Comparison of ENCODE assay signal across 8 cellular contexts in the genomic region with DNA sequence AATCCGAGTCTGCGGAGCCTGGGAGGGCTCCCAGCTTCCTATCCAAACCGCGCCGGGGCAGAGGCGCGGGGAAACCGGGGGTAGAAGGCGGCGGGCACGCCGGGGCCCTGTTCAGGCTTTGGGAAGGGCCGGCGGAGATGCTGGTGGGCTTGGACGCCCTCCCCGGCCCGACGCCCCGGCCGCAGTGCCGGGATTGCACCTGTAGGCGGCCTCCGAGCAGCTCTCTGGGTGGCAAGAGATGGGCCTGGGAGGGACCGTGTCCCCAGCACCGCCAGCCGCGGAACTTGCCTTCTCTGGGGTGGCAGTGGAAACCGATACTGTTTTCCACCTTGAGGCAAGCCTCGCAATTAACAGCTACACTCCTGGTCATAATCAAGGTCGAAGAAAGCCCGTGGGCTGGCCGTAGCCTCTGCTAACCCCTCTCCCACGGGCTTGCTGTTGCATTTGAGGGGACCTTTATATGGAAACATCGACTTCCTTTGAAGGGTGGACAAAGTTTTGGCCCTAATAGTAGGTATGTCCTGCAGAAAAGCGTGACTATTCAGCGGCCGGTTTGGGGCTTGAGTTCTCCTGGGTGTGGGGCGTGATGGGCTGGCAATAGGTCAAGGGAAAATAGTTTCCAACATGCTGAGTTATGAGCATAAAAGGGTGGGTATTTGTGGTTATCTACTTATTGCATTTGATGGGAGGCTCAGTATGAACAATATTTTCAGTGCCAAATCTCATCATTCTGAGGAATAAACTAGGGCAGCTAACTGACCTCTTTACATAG. TPM values are rescaled to one million over a fixed set of nuclear protein-coding genes. Genes with fewer than 3 reads are reported as not detected.
DNase-seq lines count a peak whose midpoint lies in the region; ATAC-seq, FAIRE-seq and TF ChIP-seq lines count a peak whose summit lies in the region.

No MANE protein-coding gene starts in this region.

- H3K4me1 Mint-ChIP-seq in natural killer cell: peaks cover 23 to 40% of the 10 kb centered on the region in 2 donors

- intact Hi-C loops in natural killer cell (cut with micrococcal nuclease): loop anchor here (5.0 to 10.0 kb wide), 3 partner anchors 118 to 240 kb away; a partner anchor contains a TSS

- H3K9me3 Mint-ChIP-seq in natural killer cell: no peaks in the 10 kb centered on the region

- H3K36me3 Mint-ChIP-seq in natural killer cell: no peaks in the 10 kb centered on the region

- peaks cover 22 to 23% of the 10 kb centered on the region in 2 donors for H3K27me3 Mint-ChIP-seq in natural killer cell (ENCODE audit: low read depth in 2 of 2)

- ATAC-seq in HG03175 (IDR thresholded peaks at IDR 0.05; ENCODE audit: unreplicated experiment): peak; percentile 53
- ATAC-seq in natural killer cell: peak; percentile 41 to 61 (median 55)

- FAIRE-seq in GM19239 (lab: Jason Lieb, UNC): peak; percentile 8

- peak overlapping the region; percentile 82 for H3K4me3 Mint-ChIP-seq in natural killer cell

- H3K4me3 ChIP-seq in fibroblast of villous mesenchyme (ENCODE audit: low read depth, low read length): peak overlapping the region; percentile 84

- TF ChIP-seq CTCF in fibroblast of villous mesenchyme (IDR thresholded peaks at IDR 0.05; ENCODE audit: insufficient read depth, low read depth, low read length) (peak; percentile 73), natural killer cell (IDR thresholded peaks at IDR 0.05) (peak; percentile 68)

- peak; percentile 77 for DNase-seq in COLO829 (ENCODE audit: low spot score)
- DNase-seq in GM19239 (ENCODE audit: insufficient read length, low spot score): no peak
- peak; percentile 40 for DNase-seq in NCI-H446 treated with DMSO at 0.1 percent for 48 hours (lab: John Stamatoyannopoulos, UW)
- peak; percentile 46 for DNase-seq in activated T-cell treated with anti-CD3 and anti-CD28 coated beads for 48 hours (ENCODE audit: low read depth)
- DNase-seq in fibroblast of villous mesenchyme (ENCODE audit: low read depth): peak; percentile 65
- DNase-seq in natural killer cell: peak; percentile 63
- no peak for DNase-seq in NCI-H2107 treated with DMSO at 0.1 percent for 48 hours (lab: John Stamatoyannopoulos, UW; ENCODE audit: unreplicated experiment)

- H3K27ac Mint-ChIP-seq in natural killer cell: peak overlapping the region in 1 of 2 donors; percentile 47

RNA-seq across cellular contexts. Expression of a gene that starts 1.1 kb away (rescaled TPM):
- total RNA-seq in fibroblast of villous mesenchyme: 12.1 and 16.1 TPM in 2 replicates
- total RNA-seq in natural killer cell: 10 to 100 TPM in 1 of 3 donors, 1 to 10 TPM in 2; 8.1 to 12.3 (median 8.7) TPM

Comparison
In these comparisons a context has a peak if more than half of its experiments do, and no peak if none do; other contexts are left out.
1. DNase-seq: peak in COLO829 (single experiment), NCI-H446 treated with DMSO at 0.1 percent for 48 hours (single experiment), activated T-cell treated with anti-CD3 and anti-CD28 coated beads for 48 hours (single experiment), fibroblast of villous mesenchyme (single experiment) and natural killer cell (single experiment); none in GM19239 (single experiment) and NCI-H2107 treated with DMSO at 0.1 percent for 48 hours (single experiment).